In the genomic region with DNA sequence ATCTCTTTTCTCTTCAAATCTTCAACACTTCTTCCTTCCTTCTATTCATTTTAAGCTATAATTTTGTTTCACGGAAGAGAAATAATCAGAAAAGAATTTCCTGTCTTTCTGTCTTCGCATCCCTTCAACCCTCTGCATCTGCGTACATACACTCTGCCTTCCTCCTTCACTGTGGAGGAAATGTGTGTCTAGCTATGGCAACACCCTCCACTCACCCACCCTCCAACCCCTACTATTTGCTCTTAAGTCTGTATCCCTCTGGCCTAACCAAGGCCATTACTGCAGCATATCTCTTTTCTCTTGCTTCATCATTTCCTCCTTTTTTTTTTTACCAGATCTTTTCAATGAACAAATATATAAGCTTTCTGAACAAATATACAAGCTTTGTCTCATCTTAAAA, we compare ENCODE assay signal across 22 cellular contexts.
"Had no signal": no experiment of that assay in that cellular context is flagged by ENCODE, and none has a peak within 500 bp of the region (broad histone marks: within the 10 kb centered on the region; RNA-seq: fewer than 3 reads in every experiment).

No MANE protein-coding gene starts in this region.

- H3K36me3 Mint-ChIP-seq: activated naive CD4-positive, alpha-beta T cell treated with anti-CD3 and anti-CD28 coated beads, Interleukin-2, amount 10 ng/mL, durations not matched to agents 7 days and 5 days; activated naive CD8-positive, alpha-beta T cell treated with anti-CD3 and anti-CD28 coated beads for 36 hours had no signal

- H3K4me3 Mint-ChIP-seq: activated CD4-positive, alpha-beta memory T cell treated with anti-CD3 and anti-CD28 coated beads, Interleukin-2, amount 10 ng/mL, durations not matched to agents 7 days and 5 days; activated naive CD4-positive, alpha-beta T cell treated with anti-CD3 and anti-CD28 coated beads, Interleukin-2, amount 10 ng/mL, durations not matched to agents 7 days and 5 days; activated naive CD8-positive, alpha-beta T cell treated with anti-CD3 and anti-CD28 coated beads for 36 hours; activated T-cell treated with anti-CD3 and anti-CD28 coated beads, Interleukin-2, amount 50 U/mL, for 72 hours had no signal

- H3K27me3 Mint-ChIP-seq: activated CD4-positive, alpha-beta memory T cell treated with anti-CD3 and anti-CD28 coated beads, Interleukin-2, amount 10 ng/mL, durations not matched to agents 7 days and 5 days; activated naive CD4-positive, alpha-beta T cell treated with anti-CD3 and anti-CD28 coated beads, Interleukin-2, amount 10 ng/mL, durations not matched to agents 7 days and 5 days had no signal

- DNase-seq: activated CD4-positive, alpha-beta memory T cell treated with anti-CD3 and anti-CD28 coated beads, Interleukin-2, amount 10 ng/mL, durations not matched to agents 7 days and 5 days; activated CD4-positive, alpha-beta T cell treated with anti-CD3 and anti-CD28 coated beads, Interleukin-2, amount 50 U/mL, for 1 hour; activated CD4-positive, CD25-positive, alpha-beta regulatory T cell; activated gamma-delta T cell treated with Interleukin-2 at 50 U/mL for 16 hours; activated naive CD4-positive, alpha-beta T cell treated with anti-CD3 and anti-CD28 coated beads, Interleukin-2, amount 10 ng/mL, durations not matched to agents 7 days and 5 days; activated naive CD8-positive, alpha-beta T cell treated with anti-CD3 and anti-CD28 coated beads for 36 hours; activated T-cell treated with anti-CD3 and anti-CD28 coated beads for 4 hours; activated T-cell treated with anti-CD3 and anti-CD28 coated beads, Interleukin-2, amount 50 U/mL, for 72 hours; brain microvascular endothelial cell; cerebellar nuclear complex; KG1; NCI-H1048; NCI-H1694; NCI-H2081; NCI-H446; NCI-H526; Peyer's patch; Right ventricle myocardium superior; SJCRH30; SK-N-SH; T-helper 1 cell had no signal

- H3K4me1 Mint-ChIP-seq: activated CD4-positive, alpha-beta memory T cell treated with anti-CD3 and anti-CD28 coated beads, Interleukin-2, amount 10 ng/mL, durations not matched to agents 7 days and 5 days; activated naive CD4-positive, alpha-beta T cell treated with anti-CD3 and anti-CD28 coated beads, Interleukin-2, amount 10 ng/mL, durations not matched to agents 7 days and 5 days; activated naive CD8-positive, alpha-beta T cell treated with anti-CD3 and anti-CD28 coated beads for 36 hours had no signal

- H3K9me3 Mint-ChIP-seq: activated T-helper 2 cell treated with anti-CD3 and anti-CD28 coated beads, Interferon-gamma antibody, Interleukin-2, Interleukin-4, amounts not matched to agents 10 μg/mL and 5 μg/mL and 100 μg/mL, durations not matched to agents 14 hours and 24 hours and 36 hours had no signal

- H3K27ac Mint-ChIP-seq: activated CD4-positive, alpha-beta memory T cell treated with anti-CD3 and anti-CD28 coated beads, Interleukin-2, amount 10 ng/mL, durations not matched to agents 7 days and 5 days; activated naive CD4-positive, alpha-beta T cell treated with anti-CD3 and anti-CD28 coated beads, Interleukin-2, amount 10 ng/mL, durations not matched to agents 7 days and 5 days; activated naive CD8-positive, alpha-beta T cell treated with anti-CD3 and anti-CD28 coated beads for 36 hours; activated T-cell treated with anti-CD3 and anti-CD28 coated beads, Interleukin-2, amount 50 U/mL, for 72 hours; activated T-helper 2 cell treated with anti-CD3 and anti-CD28 coated beads, Interferon-gamma antibody, Interleukin-2, Interleukin-4, amounts not matched to agents 10 μg/mL and 5 μg/mL and 100 μg/mL, durations not matched to agents 14 hours and 24 hours and 36 hours had no signal

- ATAC-seq: activated T-cell treated with anti-CD3 and anti-CD28 coated beads, Interleukin-2, amount 50 U/mL, for 72 hours had no signal
